ENCODE assay signal across 8 cellular contexts in genomic region chr19:48333467-48334384, GRCh38. TPM values are rescaled to one million over a fixed set of nuclear protein-coding genes. Genes with fewer than 3 reads are reported as not detected.
DNase-seq lines count a peak whose midpoint lies in the region; ATAC-seq, FAIRE-seq and TF ChIP-seq lines count a peak whose summit lies in the region.

No MANE protein-coding gene starts in this region.

- CTCF ChIA-PET in CD4-positive, alpha-beta memory T cell (lab: Charles Lee; ENCODE audit: partially characterized antibody), result interaction anchor here (0.7 to 8.2 kb wide), 30 partner anchors 9 to 283 kb away, joined by 3 to 278 read pairs (median 6); partner anchors contain the start of genes EMP3, KDELR1, SYNGR4 and TMEM143

- peak overlapping the region; percentile 88 to 97 (median 94) for H3K4me3 Mint-ChIP-seq in CD4-positive, alpha-beta memory T cell

- no peaks in the 10 kb centered on the region for H3K9me3 ChIP-seq in CD4-positive, alpha-beta memory T cell (ENCODE audit: control insufficient read depth in 1 of 2, low read length in 2 of 2)
- H3K9me3 ChIP-seq in NT2/D1 (ENCODE audit: insufficient read depth, low read length) (no peaks in the 10 kb centered on the region), mucosa of stomach (ENCODE audit: control insufficient read depth, low read length) (no peaks in the 10 kb centered on the region)

- peak overlapping the region; percentile 81 to 93 for H3K4me3 ChIP-seq in CD4-positive, alpha-beta memory T cell (ENCODE audit: low read length in 2 of 2)
- H3K4me3 ChIP-seq in NT2/D1 (ENCODE audit: insufficient read length, low read depth) (no peak overlapping the region), epithelial cell of proximal tubule (ENCODE audit: low read depth, low read length) (peak overlapping the region; percentile 77), mucosa of stomach (ENCODE audit: low read length) (peak overlapping the region; percentile 33)

- H3K4me1 ChIP-seq in CD4-positive, alpha-beta memory T cell (ENCODE audit: insufficient read depth, low read length), result peaks cover 48% of the 10 kb centered on the region
- peaks cover 8% of the 10 kb centered on the region for H3K4me1 ChIP-seq in NT2/D1 (ENCODE audit: insufficient read depth, insufficient read length)
- H3K4me1 ChIP-seq in mucosa of stomach (ENCODE audit: control insufficient read depth, insufficient read depth, low read length), result peaks cover 26% of the 10 kb centered on the region

- H3K9ac ChIP-seq in NT2/D1 (ENCODE audit: insufficient read length, low read depth) (peak overlapping the region; percentile 42), mucosa of stomach (ENCODE audit: low read length) (peak overlapping the region; percentile 63)

- H3K36me3 ChIP-seq in CD4-positive, alpha-beta memory T cell (ENCODE audit: insufficient read depth, low read length), result peaks cover 17% of the 10 kb centered on the region
- peaks cover 22% of the 10 kb centered on the region for H3K36me3 ChIP-seq in NT2/D1 (ENCODE audit: insufficient read depth, insufficient read length, low read length)
- H3K36me3 ChIP-seq in mucosa of stomach (ENCODE audit: control insufficient read depth, insufficient read depth, low read length), result no peaks in the 10 kb centered on the region

- intact Hi-C loops in CD4-positive, alpha-beta memory T cell (cut with micrococcal nuclease), result loop anchor here (1.0 to 2.0 kb wide), 6 partner anchors 12 to 275 kb away; partner anchors contain the start of genes CYTH2 and TMEM143

- peaks cover 18 to 32% of the 10 kb centered on the region in 2 donors for H3K36me3 Mint-ChIP-seq in CD4-positive, alpha-beta memory T cell

- DNase-seq in CD4-positive, alpha-beta memory T cell, result peak; percentile 92 to 94 (median 93)
- peak; percentile 80 for DNase-seq in HTR-8/SVneo (ENCODE audit: insufficient read length, low spot score)
- peak; percentile 68 for DNase-seq in NT2/D1 (ENCODE audit: low read depth, low spot score)
- DNase-seq in activated T-cell treated with anti-CD3 and anti-CD28 coated beads for 24 hours (ENCODE audit: low read depth), result peak; percentile 89
- no peak for DNase-seq in epithelial cell of proximal tubule (ENCODE audit: low read depth)
- DNase-seq in stimulated activated CD8-positive, alpha-beta memory T cell treated with anti-CD3 and anti-CD28 coated beads, Interleukin-4, amount 100 ng/mL, for 4 hours (ENCODE audit: low read depth in 2 of 2, low spot score in 1 of 2), result peak; percentile 83 to 85

- ATAC-seq in GM19455 (IDR thresholded peaks at IDR 0.05; ENCODE audit: unreplicated experiment), result peak; percentile 49

- peak overlapping the region; percentile 99 for H3K27ac ChIP-seq in CD4-positive, alpha-beta memory T cell (ENCODE audit: low read depth, low read length)

- no peaks in the 10 kb centered on the region for H3K27me3 ChIP-seq in CD4-positive, alpha-beta memory T cell (ENCODE audit: insufficient read depth, low read length)
- H3K27me3 ChIP-seq in NT2/D1 (ENCODE audit: insufficient read depth, insufficient read length) (no peaks in the 10 kb centered on the region), mucosa of stomach (ENCODE audit: control insufficient read depth, insufficient read depth, low read length) (no peaks in the 10 kb centered on the region)

- H3K27ac Mint-ChIP-seq in CD4-positive, alpha-beta memory T cell, result peak overlapping the region; percentile 94 to 99 (median 98)

- FAIRE-seq in HTR-8/SVneo (lab: Jason Lieb, UNC), result peak; percentile 83

- TF ChIP-seq CTCF in epithelial cell of proximal tubule (conservative IDR thresholded peaks at IDR 0.05; ENCODE audit: low read depth, low read length), result peak; percentile 73

- H3K27me3 Mint-ChIP-seq in CD4-positive, alpha-beta memory T cell, result no peaks in the 10 kb centered on the region

- peaks cover 23 to 60% (median 36%) of the 10 kb centered on the region in 4 donors for H3K4me1 Mint-ChIP-seq in CD4-positive, alpha-beta memory T cell

- peaks cover 0 to 1% (median 0%) of the 10 kb centered on the region in 8 donors for H3K9me3 Mint-ChIP-seq in CD4-positive, alpha-beta memory T cell

- POLR2A ChIA-PET in CD4-positive, alpha-beta memory T cell (lab: Charles Lee; ENCODE audit: partially characterized antibody), result interaction anchor here (0.6 to 9.9 kb wide), 24 partner anchors 12 to 1543 kb away, joined by 3 to 516 read pairs (median 4); partner anchors contain the start of genes AKT1S1, CARD8, DBP and EMP3

RNA-seq across cellular contexts. Expression of gene EMP3, which starts 8.4 kb away (rescaled TPM):
- 100 to 1,000 TPM; 293 to 294 TPM for total RNA-seq in CD4-positive, alpha-beta memory T cell
- 1,000 to 10,000 TPM; 1,097 to 1,108 TPM for polyA plus RNA-seq in CD4-positive, alpha-beta memory T cell
- 23.1 and 96.8 TPM in 2 replicates for total RNA-seq in epithelial cell of proximal tubule

RNA-seq across cellular contexts. Expression of gene TMEM143, which starts 30.0 kb away (rescaled TPM):
- total RNA-seq in CD4-positive, alpha-beta memory T cell, result 10 to 100 TPM; 27.6 to 31.8 TPM
- polyA plus RNA-seq in CD4-positive, alpha-beta memory T cell, result 1 to 10 TPM; 3.8 to 8.2 TPM
- 3.8 and 5.4 TPM in 2 replicates for total RNA-seq in epithelial cell of proximal tubule

RNA-seq across cellular contexts. Expression of gene SYNGR4, which starts 30.4 kb away (rescaled TPM):
- total RNA-seq in CD4-positive, alpha-beta memory T cell, result not detected
- not detected for polyA plus RNA-seq in CD4-positive, alpha-beta memory T cell
- not detected in 2 replicates for total RNA-seq in epithelial cell of proximal tubule

RNA-seq across cellular contexts. Expression of gene KDELR1, which starts 57.6 kb away (rescaled TPM):
- total RNA-seq in CD4-positive, alpha-beta memory T cell, result 10 to 100 TPM; 58.8 to 63.2 TPM
- polyA plus RNA-seq in CD4-positive, alpha-beta memory T cell, result 10 to 100 TPM; 17.7 to 28.8 TPM
- total RNA-seq in epithelial cell of proximal tubule, result 144 TPM in 2 replicates

RNA-seq across cellular contexts. Expression of gene GRIN2D, which starts 59.7 kb away (rescaled TPM):
- under 1 TPM; 0.14 to 0.17 TPM for total RNA-seq in CD4-positive, alpha-beta memory T cell
- not detected for polyA plus RNA-seq in CD4-positive, alpha-beta memory T cell
- total RNA-seq in epithelial cell of proximal tubule, result 0.14 and 0.98 TPM in 2 replicates
